Comparison of ENCODE assay signal across 1 cellular context in genomic region chr21:29075706-29076447, GRCh38.
TF ChIP-seq lines count a peak whose summit lies in the region.

No MANE protein-coding gene starts in this region.

TF ChIP-seq in endothelial cell of umbilical vein, 7 proteins besides CTCF, POLR2A, EP300 and RAD21:
- TF ChIP-seq JUN (IDR thresholded peaks at IDR 0.05; ENCODE audit: borderline replicate concordance, insufficient read depth, insufficient read length, low read depth) (no peak), EZH2 (IDR thresholded peaks at IDR 0.05; ENCODE audit: borderline replicate concordance, low read depth, low read length, severe bottlenecking) (no peak), MAX (IDR thresholded peaks at IDR 0.05; ENCODE audit: insufficient read depth, insufficient read length) (no peak), POLR2AphosphoS5 (IDR thresholded peaks at IDR 0.05; ENCODE audit: insufficient read depth, low read depth, low read length) (no peak), FOS (IDR thresholded peaks at IDR 0.05; ENCODE audit: borderline replicate concordance, insufficient read depth, low read length) (no peak), GATA2 (IDR thresholded peaks at IDR 0.05; ENCODE audit: insufficient read depth, insufficient read length, low read depth, low read length) (no peak), MYC (IDR thresholded peaks at IDR 0.05; ENCODE audit: low read depth, low read length) (no peak)
